ENCODE assay signal across 9 cellular contexts in the genomic region with DNA sequence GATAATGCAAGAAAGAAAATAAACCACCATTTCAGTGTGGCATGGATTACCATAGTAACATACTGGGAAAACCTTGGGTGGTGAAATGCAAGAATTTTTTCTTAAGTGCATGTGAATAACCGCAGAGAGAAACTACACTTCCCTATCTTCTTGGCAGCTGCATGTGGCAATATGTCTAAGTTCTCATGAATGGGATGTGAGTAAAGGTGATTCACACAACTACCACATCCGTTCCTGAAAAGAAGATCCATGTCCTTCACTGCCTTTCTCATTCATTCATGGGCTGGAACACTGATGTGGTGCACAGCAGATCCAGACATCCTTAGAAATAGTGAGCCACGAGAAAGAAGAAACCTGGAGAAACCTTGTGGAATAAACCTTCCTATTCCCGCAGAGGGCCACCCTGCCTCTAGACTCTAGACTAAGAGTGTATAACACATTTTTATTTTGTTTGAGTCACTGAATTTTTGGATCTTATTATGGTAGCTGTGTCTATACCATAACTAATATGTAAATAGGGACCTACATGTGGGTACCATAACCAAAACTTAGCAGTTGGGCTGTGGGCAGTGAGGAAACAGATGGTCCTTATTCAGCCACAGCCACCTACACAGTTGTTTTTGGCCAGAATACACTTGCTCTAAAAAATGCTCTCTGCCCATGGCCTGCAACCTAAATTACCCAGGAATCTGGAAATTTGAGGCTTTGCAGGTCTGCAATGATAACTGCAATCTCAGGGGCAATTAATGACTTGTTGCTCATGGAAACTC.
DNase-seq lines count a peak whose midpoint lies in the region; ATAC-seq and TF ChIP-seq lines count a peak whose summit lies in the region.
"Had no signal": no experiment of that assay in that cellular context is flagged by ENCODE, and none has a peak within 500 bp of the region (broad histone marks: within the 10 kb centered on the region; RNA-seq: fewer than 3 reads in every experiment).

No MANE protein-coding gene starts in this region.

- ATAC-seq in HG02885 (IDR thresholded peaks at IDR 0.05; ENCODE audit: poor library complexity, unreplicated experiment) (peak; percentile 58), Panc1 (no peak), Right ventricle myocardium inferior (no peak), HG02938 (IDR thresholded peaks at IDR 0.05; ENCODE audit: unreplicated experiment) (no peak)

- CTCF ChIA-PET in Panc1 (lab: Charles Lee) = no interaction called here

- intact Hi-C loops in Panc1 (cut with micrococcal nuclease; ENCODE audit: unreplicated experiment) = no loop called here
- intact Hi-C loops in Right ventricle myocardium inferior (cut with DNase I) = no loop called here

- no peaks in the 10 kb centered on the region for H3K27me3 ChIP-seq in Panc1 (ENCODE audit: control insufficient read depth, insufficient read depth, low read length)

- H3K36me3 ChIP-seq in Panc1 (ENCODE audit: control insufficient read depth, insufficient read depth, low read length) = no peaks in the 10 kb centered on the region

- DNase-seq in Daoy (ENCODE audit: low read depth) (peak; percentile 62), Panc1 (ENCODE audit: low read depth, low spot score) (peak; percentile 25), fibroblast of the conjunctiva (ENCODE audit: low read depth) (peak; percentile 10), Right ventricle myocardium inferior (ENCODE audit: missing footprints) (no peak), NCI-H748 treated with DMSO at 0.1 percent for 48 hours (lab: John Stamatoyannopoulos, UW) (no peak), medulla oblongata (ENCODE audit: extremely low spot score) (no peak)
- DNase-seq: nephron progenitor cell had no signal

- in situ Hi-C loops in Panc1 (cut with HindIII; ENCODE audit: low pct_unique_long_range_greater_than_20kb, low sequenced_read_pairs) = no loop called here

- H3K4me1 ChIP-seq in Panc1 (ENCODE audit: control insufficient read depth, insufficient read depth, low read length) = no peaks in the 10 kb centered on the region

- no TSS peak for BruUV-seq in Panc1 (replicated peaks; lab: Mats Ljungman, UMichigan)

- TF ChIP-seq CTCF in Panc1 (IDR thresholded peaks at IDR 0.05) = no peak

- POLR2A ChIA-PET in Panc1 (lab: Charles Lee) = no interaction called here

- H3K27ac ChIP-seq in Panc1 (ENCODE audit: low read length) = no peak overlapping the region

- H3K4me3 ChIP-seq in Panc1 (ENCODE audit: low read depth in 2 of 2, low read length in 2 of 2) = no peak overlapping the region

- no peaks in the 10 kb centered on the region for H3K9me3 ChIP-seq in Panc1 (ENCODE audit: control insufficient read depth, insufficient read depth, low read depth, low read length)

Comparison
In these comparisons a context has a peak if more than half of its experiments do, and no peak if none do; other contexts are left out.
1. DNase-seq: peak in Daoy (single experiment), Panc1 (single experiment) and fibroblast of the conjunctiva (single experiment); none in Right ventricle myocardium inferior (single experiment), NCI-H748 treated with DMSO at 0.1 percent for 48 hours (single experiment) and medulla oblongata (single experiment).